In genomic region chr3:196650740-196651311, GRCh38 we compare ENCODE assay signal across 8 cellular contexts. TPM values are rescaled to one million over a fixed set of nuclear protein-coding genes. Genes with fewer than 3 reads are reported as not detected.
DNase-seq lines count a peak whose midpoint lies in the region; ATAC-seq, FAIRE-seq and TF ChIP-seq lines count a peak whose summit lies in the region.

No MANE protein-coding gene starts in this region.

- intact Hi-C loops in ascending aorta (cut with DNase I) = no loop called here

- FAIRE-seq in astrocyte (lab: Jason Lieb, UNC) = peak; percentile 74

- no peak overlapping the region for H3K27ac Mint-ChIP-seq in astrocyte (ENCODE audit: unreplicated experiment)

- H3K4me2 ChIP-seq in astrocyte (ENCODE audit: low read length) = peak overlapping the region; percentile 55

- H3K4me3 Mint-ChIP-seq in astrocyte (ENCODE audit: unreplicated experiment) = no peak overlapping the region

- no peak overlapping the region for H3K4me3 ChIP-seq in NB4 (ENCODE audit: low read depth, low read length)
- H3K4me3 ChIP-seq in astrocyte (ENCODE audit: insufficient read depth, low read depth, low read length) = no peak overlapping the region
- no peak overlapping the region for H3K4me3 ChIP-seq in ascending aorta

- no peaks in the 10 kb centered on the region for H3K4me1 Mint-ChIP-seq in astrocyte (ENCODE audit: low read depth, unreplicated experiment)

- H3K27ac ChIP-seq in astrocyte (ENCODE audit: low read depth, low read length) = peak overlapping the region; percentile 33
- H3K27ac ChIP-seq in caudate nucleus (ENCODE audit: low read depth, low read length) = no peak overlapping the region
- H3K27ac ChIP-seq in ascending aorta = no peak overlapping the region

- H3K9me3 Mint-ChIP-seq in astrocyte (ENCODE audit: unreplicated experiment) = peaks cover 2% of the 10 kb centered on the region

- no peak for ATAC-seq in GM21825 (IDR thresholded peaks at IDR 0.05; ENCODE audit: unreplicated experiment)

- no peak for TF ChIP-seq CTCF in NB4 (IDR thresholded peaks at IDR 0.05; ENCODE audit: low read depth, low read length)
- TF ChIP-seq CTCF in astrocyte (IDR thresholded peaks at IDR 0.05; ENCODE audit: insufficient read depth, low read depth, low read length) = no peak
- TF ChIP-seq CTCF in ascending aorta (IDR thresholded peaks at IDR 0.05) = no peak

- H2AFZ ChIP-seq in astrocyte (ENCODE audit: low read depth, low read length) = no peak overlapping the region

- H3K9ac ChIP-seq in astrocyte (ENCODE audit: low read length) = no peak overlapping the region

- peaks cover 10% of the 10 kb centered on the region for H3K27me3 Mint-ChIP-seq in astrocyte (ENCODE audit: low read depth, unreplicated experiment)

- no peaks in the 10 kb centered on the region for H3K27me3 ChIP-seq in astrocyte (ENCODE audit: insufficient read depth, low read length)
- no peaks in the 10 kb centered on the region for H3K27me3 ChIP-seq in ascending aorta

- no peak for TF ChIP-seq POLR2A in NB4 (IDR thresholded peaks at IDR 0.05; ENCODE audit: extremely low read depth, insufficient read length)

- no peaks in the 10 kb centered on the region for H3K36me3 Mint-ChIP-seq in astrocyte (ENCODE audit: low read depth, unreplicated experiment)

- H4K20me1 ChIP-seq in astrocyte (ENCODE audit: insufficient read depth, low read length) = peaks cover 3% of the 10 kb centered on the region

- H3K4me1 ChIP-seq in astrocyte (ENCODE audit: insufficient read depth, low read length) = peaks cover 9% of the 10 kb centered on the region
- no peaks in the 10 kb centered on the region for H3K4me1 ChIP-seq in ascending aorta

- DNase-seq in DMS53 treated with DMSO at 0.1 percent for 48 hours (lab: John Stamatoyannopoulos, UW; ENCODE audit: unreplicated experiment) (peak; percentile 71), NB4 (ENCODE audit: low read depth) (peak; percentile 96), astrocyte (ENCODE audit: low read depth) (peak; percentile 98), kidney glomerular epithelial cell (lab: John Stamatoyannopoulos, UW) (peak; percentile 93), NCI-H1436 treated with DMSO at 0.1 percent for 48 hours (lab: John Stamatoyannopoulos, UW) (no peak), caudate nucleus (lab: John Stamatoyannopoulos, UW) (no peak), ascending aorta (ENCODE audit: low spot score in 2 of 2) (no peak)

- H3K36me3 ChIP-seq in astrocyte (ENCODE audit: insufficient read depth, low read length) (no peaks in the 10 kb centered on the region), ascending aorta (no peaks in the 10 kb centered on the region)

- no peaks in the 10 kb centered on the region for H3K79me2 ChIP-seq in astrocyte (ENCODE audit: insufficient read depth, low read length)

- H3K9me3 ChIP-seq in astrocyte (ENCODE audit: insufficient read depth, low read depth, low read length) (no peaks in the 10 kb centered on the region), ascending aorta (no peaks in the 10 kb centered on the region)

RNA-seq across cellular contexts. Expression of gene NRROS, which starts 11.3 kb away (rescaled TPM):
- total RNA-seq in astrocyte (not detected in 2 replicates), ascending aorta (22.6 TPM)

Comparison
In these comparisons a context has a peak if more than half of its experiments do, and no peak if none do; other contexts are left out.
1. DNase-seq: peak in DMS53 treated with DMSO at 0.1 percent for 48 hours (single experiment), NB4 (single experiment), astrocyte (single experiment) and kidney glomerular epithelial cell (single experiment); none in NCI-H1436 treated with DMSO at 0.1 percent for 48 hours (single experiment), caudate nucleus (0 of 61) and ascending aorta (0 of 2).
2. RNA of gene NRROS, which starts 11.3 kb away (total RNA-seq): 22.6 TPM in ascending aorta (single experiment); not detected in astrocyte; every median in the first group is over 10 times any median in the second.